ENCODE assay signal across 1 cellular context in the genomic region with DNA sequence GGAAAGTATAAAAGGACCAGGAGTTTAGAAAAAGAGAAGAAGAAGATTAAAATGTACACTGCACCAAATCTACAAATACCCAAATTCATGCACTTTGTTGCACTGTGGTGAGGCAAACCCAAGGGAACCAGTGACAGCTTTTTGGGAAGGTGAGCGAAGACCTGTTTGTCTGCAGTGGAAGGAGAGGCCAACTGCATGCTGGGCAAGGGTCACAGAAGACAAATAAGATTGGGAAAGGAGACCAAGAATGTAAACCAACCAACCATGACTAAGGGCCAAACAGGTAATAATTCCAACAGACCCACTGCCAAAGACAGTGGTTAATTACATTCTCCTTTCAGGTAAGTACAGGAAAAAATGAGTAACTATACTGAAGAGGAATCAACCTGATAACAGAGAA.
TF ChIP-seq lines count a peak whose summit lies in the region.

No MANE protein-coding gene starts in this region.

TF ChIP-seq in GM23338, 12 proteins besides CTCF, POLR2A, EP300 and RAD21 (continued from another document):
- TF ChIP-seq, protein P1, sequence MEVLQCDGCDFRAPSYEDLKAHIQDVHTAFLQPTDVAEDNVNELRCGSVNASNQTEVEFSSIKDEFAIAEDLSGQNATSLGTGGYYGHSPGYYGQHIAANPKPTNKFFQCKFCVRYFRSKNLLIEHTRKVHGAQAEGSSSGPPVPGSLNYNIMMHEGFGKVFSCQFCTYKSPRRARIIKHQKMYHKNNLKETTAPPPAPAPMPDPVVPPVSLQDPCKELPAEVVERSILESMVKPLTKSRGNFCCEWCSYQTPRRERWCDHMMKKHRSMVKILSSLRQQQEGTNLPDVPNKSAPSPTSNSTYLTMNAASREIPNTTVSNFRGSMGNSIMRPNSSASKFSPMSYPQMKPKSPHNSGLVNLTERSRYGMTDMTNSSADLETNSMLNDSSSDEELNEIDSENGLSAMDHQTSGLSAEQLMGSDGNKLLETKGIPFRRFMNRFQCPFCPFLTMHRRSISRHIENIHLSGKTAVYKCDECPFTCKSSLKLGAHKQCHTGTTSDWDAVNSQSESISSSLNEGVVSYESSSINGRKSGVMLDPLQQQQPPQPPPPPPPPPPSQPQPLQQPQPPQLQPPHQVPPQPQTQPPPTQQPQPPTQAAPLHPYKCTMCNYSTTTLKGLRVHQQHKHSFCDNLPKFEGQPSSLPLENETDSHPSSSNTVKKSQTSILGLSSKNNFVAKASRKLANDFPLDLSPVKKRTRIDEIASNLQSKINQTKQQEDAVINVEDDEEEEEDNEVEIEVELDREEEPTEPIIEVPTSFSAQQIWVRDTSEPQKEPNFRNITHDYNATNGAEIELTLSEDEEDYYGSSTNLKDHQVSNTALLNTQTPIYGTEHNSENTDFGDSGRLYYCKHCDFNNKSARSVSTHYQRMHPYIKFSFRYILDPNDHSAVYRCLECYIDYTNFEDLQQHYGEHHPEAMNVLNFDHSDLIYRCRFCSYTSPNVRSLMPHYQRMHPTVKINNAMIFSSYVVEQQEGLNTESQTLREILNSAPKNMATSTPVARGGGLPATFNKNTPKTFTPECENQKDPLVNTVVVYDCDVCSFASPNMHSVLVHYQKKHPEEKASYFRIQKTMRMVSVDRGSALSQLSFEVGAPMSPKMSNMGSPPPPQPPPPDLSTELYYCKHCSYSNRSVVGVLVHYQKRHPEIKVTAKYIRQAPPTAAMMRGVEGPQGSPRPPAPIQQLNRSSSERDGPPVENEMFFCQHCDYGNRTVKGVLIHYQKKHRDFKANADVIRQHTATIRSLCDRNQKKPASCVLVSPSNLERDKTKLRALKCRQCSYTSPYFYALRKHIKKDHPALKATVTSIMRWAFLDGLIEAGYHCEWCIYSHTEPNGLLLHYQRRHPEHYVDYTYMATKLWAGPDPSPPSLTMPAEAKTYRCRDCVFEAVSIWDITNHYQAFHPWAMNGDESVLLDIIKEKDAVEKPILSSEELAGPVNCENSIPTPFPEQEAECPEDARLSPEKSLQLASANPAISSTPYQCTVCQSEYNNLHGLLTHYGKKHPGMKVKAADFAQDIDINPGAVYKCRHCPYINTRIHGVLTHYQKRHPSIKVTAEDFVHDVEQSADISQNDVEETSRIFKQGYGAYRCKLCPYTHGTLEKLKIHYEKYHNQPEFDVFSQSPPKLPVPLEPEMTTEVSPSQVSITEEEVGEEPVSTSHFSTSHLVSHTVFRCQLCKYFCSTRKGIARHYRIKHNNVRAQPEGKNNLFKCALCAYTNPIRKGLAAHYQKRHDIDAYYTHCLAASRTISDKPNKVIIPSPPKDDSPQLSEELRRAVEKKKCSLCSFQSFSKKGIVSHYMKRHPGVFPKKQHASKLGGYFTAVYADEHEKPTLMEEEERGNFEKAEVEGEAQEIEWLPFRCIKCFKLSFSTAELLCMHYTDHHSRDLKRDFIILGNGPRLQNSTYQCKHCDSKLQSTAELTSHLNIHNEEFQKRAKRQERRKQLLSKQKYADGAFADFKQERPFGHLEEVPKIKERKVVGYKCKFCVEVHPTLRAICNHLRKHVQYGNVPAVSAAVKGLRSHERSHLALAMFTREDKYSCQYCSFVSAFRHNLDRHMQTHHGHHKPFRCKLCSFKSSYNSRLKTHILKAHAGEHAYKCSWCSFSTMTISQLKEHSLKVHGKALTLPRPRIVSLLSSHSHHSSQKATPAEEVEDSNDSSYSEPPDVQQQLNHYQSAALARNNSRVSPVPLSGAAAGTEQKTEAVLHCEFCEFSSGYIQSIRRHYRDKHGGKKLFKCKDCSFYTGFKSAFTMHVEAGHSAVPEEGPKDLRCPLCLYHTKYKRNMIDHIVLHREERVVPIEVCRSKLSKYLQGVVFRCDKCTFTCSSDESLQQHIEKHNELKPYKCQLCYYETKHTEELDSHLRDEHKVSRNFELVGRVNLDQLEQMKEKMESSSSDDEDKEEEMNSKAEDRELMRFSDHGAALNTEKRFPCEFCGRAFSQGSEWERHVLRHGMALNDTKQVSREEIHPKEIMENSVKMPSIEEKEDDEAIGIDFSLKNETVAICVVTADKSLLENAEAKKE (CRISPR knock-in tag; IDR thresholded peaks at IDR 0.05) = no peak
TF ChIP-seq in GM23338: peak in this region for 0.
